In the genomic region with DNA sequence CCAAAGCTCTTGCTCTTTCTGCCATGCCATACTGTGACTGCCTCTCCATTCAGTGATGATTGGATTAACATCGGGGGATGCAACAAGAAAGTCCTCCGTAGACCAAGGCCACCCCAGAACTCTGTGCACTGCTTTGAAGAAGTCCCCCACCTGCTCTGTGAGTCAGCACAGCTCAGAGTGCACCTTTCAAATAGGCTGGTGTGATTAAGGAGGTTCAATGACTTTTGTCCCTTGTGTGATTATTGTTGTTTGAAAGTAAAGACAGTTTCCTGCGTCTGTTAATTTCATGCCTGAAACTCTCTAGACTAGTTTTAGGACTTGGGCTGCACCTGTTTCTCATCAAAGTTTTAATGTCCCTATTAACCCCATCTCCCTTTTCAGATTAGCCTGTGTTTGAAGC, we compare ENCODE assay signal across 34 cellular contexts. TPM values are rescaled to one million over a fixed set of nuclear protein-coding genes. Genes with fewer than 3 reads are reported as not detected.
"Had no signal": no experiment of that assay in that cellular context is flagged by ENCODE, and none has a peak within 500 bp of the region (broad histone marks: within the 10 kb centered on the region; RNA-seq: fewer than 3 reads in every experiment).

No MANE protein-coding gene starts in this region.

- H3K9me3 ChIP-seq: adrenal gland, body of pancreas, esophagus muscularis mucosa, gastrocnemius medialis, heart left ventricle had no signal

- DNase-seq: activated CD4-positive, alpha-beta memory T cell treated with anti-CD3 and anti-CD28 coated beads for 36 hours; activated CD4-positive, alpha-beta T cell treated with anti-CD3 and anti-CD28 coated beads for 36 hours; activated CD4-positive, alpha-beta T cell treated with anti-CD3 and anti-CD28 coated beads, Interleukin-2, amount 10 ng/mL, durations not matched to agents 24 days and 14 days; activated CD4-positive, CD25-positive, alpha-beta regulatory T cell; activated CD4-positive, CD25-positive, alpha-beta regulatory T cell treated with anti-CD3 and anti-CD28 coated beads, Interleukin-2, amount 50 U/mL, for 72 hours; activated CD8-positive, alpha-beta memory T cell treated with anti-CD3 and anti-CD28 coated beads, Interleukin-2, amount 10 ng/mL, durations not matched to agents 7 days and 5 days; activated CD8-positive, alpha-beta memory T cell treated with anti-CD3 and anti-CD28 coated beads, Interleukin-2, amount 50 U/mL, for 4 hours; activated CD8-positive, alpha-beta T cell treated with anti-CD3 and anti-CD28 coated beads, Interleukin-2, amount 10 ng/mL, durations not matched to agents 7 days and 5 days; activated effector memory CD4-positive, alpha-beta T cell treated with anti-CD3 and anti-CD28 coated beads, Interleukin-2, amount 50 U/mL, for 16 hours; activated naive CD4-positive, alpha-beta T cell treated with anti-CD3 and anti-CD28 coated beads for 36 hours; activated naive CD8-positive, alpha-beta T cell treated with anti-CD3 and anti-CD28 coated beads for 36 hours; activated naive CD8-positive, alpha-beta T cell treated with anti-CD3 and anti-CD28 coated beads, Interleukin-2, amount 50 U/mL, for 24 hours; activated T-cell treated with anti-CD3 and anti-CD28 coated beads, Interleukin-2, amount 50 U/mL, for 1 hour; activated T-cell treated with anti-CD3 and anti-CD28 coated beads, Interleukin-2, amount 50 U/mL, for 48 hours; adrenal gland; amygdala; aorta; body of pancreas; caudate nucleus; cortex of kidney; dermis blood vessel endothelial cell; effector CD4-positive, alpha-beta T cell; effector memory CD8-positive, alpha-beta T cell; erythroblast; foreskin keratinocyte; gastrocnemius medialis; glutamatergic neuron; heart left ventricle had no signal

- H3K27ac Mint-ChIP-seq: activated CD4-positive, alpha-beta memory T cell treated with anti-CD3 and anti-CD28 coated beads for 36 hours; activated CD4-positive, alpha-beta T cell treated with anti-CD3 and anti-CD28 coated beads for 36 hours; activated CD4-positive, alpha-beta T cell treated with anti-CD3 and anti-CD28 coated beads, Interleukin-2, amount 10 ng/mL, durations not matched to agents 24 days and 14 days; activated CD8-positive, alpha-beta memory T cell treated with anti-CD3 and anti-CD28 coated beads, Interleukin-2, amount 10 ng/mL, durations not matched to agents 7 days and 5 days; activated CD8-positive, alpha-beta T cell treated with anti-CD3 and anti-CD28 coated beads, Interleukin-2, amount 10 ng/mL, durations not matched to agents 7 days and 5 days; activated naive CD4-positive, alpha-beta T cell treated with anti-CD3 and anti-CD28 coated beads for 36 hours; activated naive CD4-positive, alpha-beta T cell treated with anti-CD3 and anti-CD28 coated beads, Interleukin-2, amount 50 U/mL, for 24 hours; activated naive CD8-positive, alpha-beta T cell treated with anti-CD3 and anti-CD28 coated beads for 36 hours; activated naive CD8-positive, alpha-beta T cell treated with anti-CD3 and anti-CD28 coated beads, Interleukin-2, amount 50 U/mL, for 24 hours; activated T-helper 1 cell treated with anti-CD3 and anti-CD28 coated beads, Interleukin-12 subunit alpha, Interleukin-12 subunit beta, Interleukin-2, Interleukin-4 antibody, amounts not matched to agents 30 ng/mL and 10 ng/mL and 1 ng/mL, durations not matched to agents 14 hours and 24 hours and 36 hours; activated T-helper 2 cell treated with anti-CD3 and anti-CD28 coated beads, Interferon-gamma antibody, Interleukin-2, Interleukin-4, amounts not matched to agents 10 μg/mL and 5 μg/mL and 100 μg/mL, durations not matched to agents 14 hours and 24 hours and 36 hours; effector memory CD8-positive, alpha-beta T cell had no signal

- H3K36me3 Mint-ChIP-seq: activated CD4-positive, alpha-beta memory T cell treated with anti-CD3 and anti-CD28 coated beads for 36 hours; activated CD8-positive, alpha-beta memory T cell treated with anti-CD3 and anti-CD28 coated beads, Interleukin-2, amount 10 ng/mL, durations not matched to agents 7 days and 5 days; activated naive CD4-positive, alpha-beta T cell treated with anti-CD3 and anti-CD28 coated beads, Interleukin-2, amount 50 U/mL, for 24 hours; activated naive CD8-positive, alpha-beta T cell treated with anti-CD3 and anti-CD28 coated beads for 36 hours had no signal

- H3K36me3 ChIP-seq: adrenal gland, esophagus muscularis mucosa, gastrocnemius medialis, heart left ventricle had no signal

- H3K27ac ChIP-seq: adrenal gland, body of pancreas, esophagus muscularis mucosa, foreskin keratinocyte, gastrocnemius medialis, heart left ventricle had no signal

- H3K4me3 Mint-ChIP-seq: activated CD4-positive, alpha-beta memory T cell treated with anti-CD3 and anti-CD28 coated beads for 36 hours; activated CD4-positive, alpha-beta T cell treated with anti-CD3 and anti-CD28 coated beads for 36 hours; activated CD4-positive, alpha-beta T cell treated with anti-CD3 and anti-CD28 coated beads, Interleukin-2, amount 10 ng/mL, durations not matched to agents 24 days and 14 days; activated CD8-positive, alpha-beta memory T cell treated with anti-CD3 and anti-CD28 coated beads, Interleukin-2, amount 10 ng/mL, durations not matched to agents 7 days and 5 days; activated CD8-positive, alpha-beta T cell treated with anti-CD3 and anti-CD28 coated beads, Interleukin-2, amount 10 ng/mL, durations not matched to agents 7 days and 5 days; activated naive CD4-positive, alpha-beta T cell treated with anti-CD3 and anti-CD28 coated beads for 36 hours; activated naive CD4-positive, alpha-beta T cell treated with anti-CD3 and anti-CD28 coated beads, Interleukin-2, amount 50 U/mL, for 24 hours; activated naive CD8-positive, alpha-beta T cell treated with anti-CD3 and anti-CD28 coated beads for 36 hours; activated naive CD8-positive, alpha-beta T cell treated with anti-CD3 and anti-CD28 coated beads, Interleukin-2, amount 50 U/mL, for 24 hours; activated T-helper 1 cell treated with anti-CD3 and anti-CD28 coated beads, Interleukin-12 subunit alpha, Interleukin-12 subunit beta, Interleukin-2, Interleukin-4 antibody, amounts not matched to agents 30 ng/mL and 10 ng/mL and 1 ng/mL, durations not matched to agents 14 hours and 24 hours and 36 hours; effector memory CD8-positive, alpha-beta T cell had no signal

- H3K4me1 Mint-ChIP-seq: activated CD4-positive, alpha-beta T cell treated with anti-CD3 and anti-CD28 coated beads, Interleukin-2, amount 10 ng/mL, durations not matched to agents 24 days and 14 days; activated naive CD4-positive, alpha-beta T cell treated with anti-CD3 and anti-CD28 coated beads, Interleukin-2, amount 50 U/mL, for 24 hours had no signal

- ATAC-seq: activated CD4-positive, alpha-beta T cell treated with anti-CD3 and anti-CD28 coated beads for 36 hours; activated CD8-positive, alpha-beta memory T cell treated with anti-CD3 and anti-CD28 coated beads, Interleukin-2, amount 10 ng/mL, durations not matched to agents 7 days and 5 days; activated CD8-positive, alpha-beta T cell treated with anti-CD3 and anti-CD28 coated beads, Interleukin-2, amount 10 ng/mL, durations not matched to agents 7 days and 5 days; activated naive CD8-positive, alpha-beta T cell treated with anti-CD3 and anti-CD28 coated beads, Interleukin-2, amount 50 U/mL, for 24 hours; body of pancreas; effector memory CD8-positive, alpha-beta T cell; foreskin keratinocyte; gastrocnemius medialis; heart left ventricle had no signal

- H3K4me1 ChIP-seq: adrenal gland, body of pancreas, esophagus muscularis mucosa, foreskin keratinocyte, gastrocnemius medialis, heart left ventricle had no signal

- H3K9me3 Mint-ChIP-seq: activated CD4-positive, alpha-beta memory T cell treated with anti-CD3 and anti-CD28 coated beads for 36 hours; activated CD4-positive, alpha-beta T cell treated with anti-CD3 and anti-CD28 coated beads, Interleukin-2, amount 10 ng/mL, durations not matched to agents 24 days and 14 days; activated naive CD4-positive, alpha-beta T cell treated with anti-CD3 and anti-CD28 coated beads for 36 hours; activated naive CD4-positive, alpha-beta T cell treated with anti-CD3 and anti-CD28 coated beads, Interleukin-2, amount 50 U/mL, for 24 hours; activated naive CD8-positive, alpha-beta T cell treated with anti-CD3 and anti-CD28 coated beads for 36 hours; activated naive CD8-positive, alpha-beta T cell treated with anti-CD3 and anti-CD28 coated beads, Interleukin-2, amount 50 U/mL, for 24 hours; activated T-helper 1 cell treated with anti-CD3 and anti-CD28 coated beads, Interleukin-12 subunit alpha, Interleukin-12 subunit beta, Interleukin-2, Interleukin-4 antibody, amounts not matched to agents 30 ng/mL and 10 ng/mL and 1 ng/mL, durations not matched to agents 14 hours and 24 hours and 36 hours; activated T-helper 2 cell treated with anti-CD3 and anti-CD28 coated beads, Interferon-gamma antibody, Interleukin-2, Interleukin-4, amounts not matched to agents 10 μg/mL and 5 μg/mL and 100 μg/mL, durations not matched to agents 14 hours and 24 hours and 36 hours; effector memory CD8-positive, alpha-beta T cell had no signal

- H3K4me3 ChIP-seq: adrenal gland, body of pancreas, esophagus muscularis mucosa, gastrocnemius medialis, heart left ventricle had no signal

- H3K27me3 ChIP-seq: body of pancreas, gastrocnemius medialis had no signal

RNA-seq across cellular contexts. Expression of gene DBX1, which starts 33.0 kb away (rescaled TPM):
- total RNA-seq: activated CD4-positive, alpha-beta memory T cell treated with anti-CD3 and anti-CD28 coated beads for 36 hours; activated CD4-positive, alpha-beta T cell treated with anti-CD3 and anti-CD28 coated beads for 36 hours; activated CD4-positive, alpha-beta T cell treated with anti-CD3 and anti-CD28 coated beads, Interleukin-2, amount 10 ng/mL, durations not matched to agents 24 days and 14 days; activated CD8-positive, alpha-beta memory T cell treated with anti-CD3 and anti-CD28 coated beads for 36 hours; activated CD8-positive, alpha-beta memory T cell treated with anti-CD3 and anti-CD28 coated beads, Interleukin-2, amount 10 ng/mL, durations not matched to agents 7 days and 5 days; activated CD8-positive, alpha-beta T cell treated with anti-CD3 and anti-CD28 coated beads, Interleukin-2, amount 10 ng/mL, durations not matched to agents 7 days and 5 days; activated naive CD4-positive, alpha-beta T cell treated with anti-CD3 and anti-CD28 coated beads for 36 hours; activated naive CD8-positive, alpha-beta T cell treated with anti-CD3 and anti-CD28 coated beads for 36 hours; activated T-helper 1 cell treated with anti-CD3 and anti-CD28 coated beads, Interleukin-12 subunit alpha, Interleukin-12 subunit beta, Interleukin-2, Interleukin-4 antibody, amounts not matched to agents 30 ng/mL and 10 ng/mL and 1 ng/mL, durations not matched to agents 14 hours and 24 hours and 36 hours; activated T-helper 2 cell treated with anti-CD3 and anti-CD28 coated beads, Interferon-gamma antibody, Interleukin-2, Interleukin-4, amounts not matched to agents 10 μg/mL and 5 μg/mL and 100 μg/mL, durations not matched to agents 14 hours and 24 hours and 36 hours; adrenal gland; aorta; body of pancreas; chondrocyte; dermis blood vessel endothelial cell; esophagus muscularis mucosa; foreskin keratinocyte; gastrocnemius medialis; heart left ventricle had no signal
